In the genomic region with DNA sequence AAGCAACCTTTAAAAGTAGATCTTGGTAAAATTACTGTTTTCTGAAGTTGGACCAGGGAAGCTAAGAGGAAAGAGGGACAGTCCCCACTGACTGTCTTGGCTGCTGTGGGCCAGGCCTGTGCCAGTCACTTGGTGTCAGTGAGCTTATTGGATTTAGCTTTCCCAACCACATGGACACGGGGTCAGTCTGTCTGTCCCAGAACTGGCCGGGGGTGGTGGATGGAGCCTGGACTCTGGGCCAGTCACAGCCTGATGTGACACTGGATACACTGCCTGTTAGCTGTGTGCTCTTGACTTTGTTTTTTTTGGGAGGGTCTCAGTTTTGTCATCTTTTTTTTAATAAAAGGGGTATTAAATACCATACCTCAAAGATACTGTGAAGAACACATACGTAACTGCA, we compare ENCODE assay signal across 19 cellular contexts.
A peak's percentile ranks its signal among the peaks of the same experiment; 100 is the strongest.
DNase-seq lines count a peak whose midpoint lies in the region; ATAC-seq and TF ChIP-seq lines count a peak whose summit lies in the region.
"Had no signal": no experiment of that assay in that cellular context is flagged by ENCODE, and none has a peak within 500 bp of the region (broad histone marks: within the 10 kb centered on the region; RNA-seq: fewer than 3 reads in every experiment).

No MANE protein-coding gene starts in this region.

- H3K36me3 ChIP-seq in DND-41 (ENCODE audit: insufficient read depth, low read length) (peaks cover 51% of the 10 kb centered on the region), right lobe of liver (no peaks in the 10 kb centered on the region), smooth muscle cell (ENCODE audit: low read depth) (no peaks in the 10 kb centered on the region)
- H3K36me3 ChIP-seq: adrenal gland, breast epithelium, vagina had no signal

- no peak for TF ChIP-seq CTCF in DND-41 (IDR thresholded peaks at IDR 0.05; ENCODE audit: borderline replicate concordance, extremely low read depth, low read length, poor library complexity, severe bottlenecking)
- TF ChIP-seq CTCF in chondrocyte (IDR thresholded peaks at IDR 0.05): no peak
- TF ChIP-seq CTCF in right lobe of liver (IDR thresholded peaks at IDR 0.05): no peak
- TF ChIP-seq CTCF in smooth muscle cell (IDR thresholded peaks at IDR 0.05; ENCODE audit: borderline replicate concordance, insufficient read depth, poor library complexity, severe bottlenecking): no peak

- H3K9ac ChIP-seq in DND-41 (ENCODE audit: low read depth, low read length): no peak overlapping the region; the same call in 1 of the 2 replicates
- H3K9ac ChIP-seq in smooth muscle cell (ENCODE audit: low read depth): peak overlapping the region; percentile 18

- intact Hi-C loops in right lobe of liver (cut with DNase I): no loop called here

- peaks cover 99% of the 10 kb centered on the region for H3K79me2 ChIP-seq in DND-41 (ENCODE audit: insufficient read depth, low read length)
- H3K79me2 ChIP-seq in smooth muscle cell (ENCODE audit: low read depth): peaks cover 95% of the 10 kb centered on the region

- H3K27ac ChIP-seq in DND-41 (ENCODE audit: low read length) (peak overlapping the region; percentile 24; the same call in 1 of the 2 replicates), right lobe of liver (peak overlapping the region; percentile 48 to 70 (median 63)), smooth muscle cell (ENCODE audit: low read depth) (peak overlapping the region; percentile 78)
- H3K27ac ChIP-seq: vagina had no signal

- no peak overlapping the region for H3K4me3 Mint-ChIP-seq in chondrocyte (ENCODE audit: unreplicated experiment)
- H3K4me3 Mint-ChIP-seq: dendritic cell treated with granulocyte-macrophage colony-stimulating factor and Interleukin-4, amounts not matched to agents 40 ng/mL and 50 ng/mL, for 4 days; naive B cell had no signal

- peaks cover 86% of the 10 kb centered on the region for H4K20me1 ChIP-seq in DND-41 (ENCODE audit: insufficient read depth, low read length)
- peaks cover 87% of the 10 kb centered on the region for H4K20me1 ChIP-seq in smooth muscle cell (ENCODE audit: low read depth)

- no peak overlapping the region for H3K4me3 ChIP-seq in DND-41 (ENCODE audit: low read depth in 1 of 2, low read length in 2 of 2)
- H3K4me3 ChIP-seq in right lobe of liver: no peak overlapping the region
- no peak overlapping the region for H3K4me3 ChIP-seq in smooth muscle cell
- H3K4me3 ChIP-seq: adrenal gland, breast epithelium, vagina had no signal

- ATAC-seq in DND-41 (ENCODE audit: insufficient read depth, low read depth): no peak
- ATAC-seq in right lobe of liver: peak; percentile 55 to 82 (median 73)
- no peak for ATAC-seq in HG03439 (IDR thresholded peaks at IDR 0.05; ENCODE audit: unreplicated experiment)

- no peaks in the 10 kb centered on the region for H3K27me3 Mint-ChIP-seq in chondrocyte (ENCODE audit: low read depth)
- H3K27me3 Mint-ChIP-seq: dendritic cell treated with granulocyte-macrophage colony-stimulating factor and Interleukin-4, amounts not matched to agents 40 ng/mL and 50 ng/mL, for 4 days; naive B cell had no signal

- H3K4me2 ChIP-seq in DND-41 (ENCODE audit: insufficient read depth, low read length) (no peak overlapping the region), smooth muscle cell (no peak overlapping the region)

- H3K4me1 Mint-ChIP-seq in chondrocyte (ENCODE audit: low read depth): peaks cover 65% of the 10 kb centered on the region

- H3K27me3 ChIP-seq in DND-41 (ENCODE audit: insufficient read depth, low read length, poor library complexity): no peaks in the 10 kb centered on the region
- H3K27me3 ChIP-seq in right lobe of liver: no peaks in the 10 kb centered on the region
- H3K27me3 ChIP-seq in smooth muscle cell (ENCODE audit: low read depth): no peaks in the 10 kb centered on the region
- H3K27me3 ChIP-seq: adrenal gland, breast epithelium, vagina had no signal

- peak overlapping the region; percentile 13 for H3K27ac Mint-ChIP-seq in chondrocyte (ENCODE audit: unreplicated experiment)
- H3K27ac Mint-ChIP-seq: dendritic cell treated with granulocyte-macrophage colony-stimulating factor and Interleukin-4, amounts not matched to agents 40 ng/mL and 50 ng/mL, for 4 days had no signal

- TF ChIP-seq POLR2A in right lobe of liver (IDR thresholded peaks at IDR 0.05): peak; percentile 78

- WGBS in right lobe of liver (ENCODE audit: insufficient coverage, low coverage, low lambda C conversion rate, missing lambda C conversion rate): 35% methylated on average over 3 of the region's 3 CpGs
- WGBS in smooth muscle cell (ENCODE audit: low lambda C conversion rate): 69% methylated on average over 3 of the region's 3 CpGs

- peaks cover 3% of the 10 kb centered on the region for H3K9me3 Mint-ChIP-seq in chondrocyte (ENCODE audit: low read depth)
- H3K9me3 Mint-ChIP-seq: dendritic cell treated with granulocyte-macrophage colony-stimulating factor and Interleukin-4, amounts not matched to agents 40 ng/mL and 50 ng/mL, for 4 days; naive B cell had no signal

- H3F3A ChIP-seq in smooth muscle cell (ENCODE audit: low read depth): no peaks in the 10 kb centered on the region

- H3K4me1 ChIP-seq in DND-41 (ENCODE audit: insufficient read depth, low read length): peaks cover 64% of the 10 kb centered on the region
- H3K4me1 ChIP-seq in right lobe of liver: peaks cover 0 to 60% (median 23%) of the 10 kb centered on the region in 4 donors
- peaks cover under 1% of the 10 kb centered on the region for H3K4me1 ChIP-seq in smooth muscle cell (ENCODE audit: low read depth)
- H3K4me1 ChIP-seq: breast epithelium had no signal

- H2AFZ ChIP-seq in DND-41 (ENCODE audit: low read depth, low read length): no peak overlapping the region
- H2AFZ ChIP-seq in smooth muscle cell (ENCODE audit: low read depth): no peak overlapping the region

- peaks cover 2% of the 10 kb centered on the region for H3K36me3 Mint-ChIP-seq in chondrocyte (ENCODE audit: low read depth)
- H3K36me3 Mint-ChIP-seq: naive B cell had no signal

- DNase-seq in DND-41: no peak
- DNase-seq in chondrocyte (ENCODE audit: low spot score): no peak
- DNase-seq in right lobe of liver: peak; percentile 76 to 94 (median 92)
- DNase-seq in smooth muscle cell (lab: John Stamatoyannopoulos, UW; ENCODE audit: unreplicated experiment): no peak
- DNase-seq in NCI-H187 (lab: John Stamatoyannopoulos, UW): no peak
- no peak for DNase-seq in iPS-NIHi11 (ENCODE audit: low spot score)
- DNase-seq in HT-29 (ENCODE audit: low spot score): no peak
- DNase-seq: activated CD4-positive, CD25-positive, alpha-beta regulatory T cell treated with anti-CD3 and anti-CD28 coated beads, Interleukin-2, amount 50 U/mL, for 72 hours; hippocampal formation; naive B cell; NCI-H1417 treated with DMSO at 0.1 percent for 48 hours; NCI-H2171; NCI-H524 treated with DMSO at 0.1 percent for 48 hours; stimulated activated CD4-positive, alpha-beta T cell treated with anti-CD3 and anti-CD28 coated beads, Interleukin-2, amount 100 ng/mL, for 48 hours had no signal

- no peaks in the 10 kb centered on the region for H3K9me3 ChIP-seq in DND-41 (ENCODE audit: insufficient read depth, low read length, severe bottlenecking)
- no peaks in the 10 kb centered on the region for H3K9me3 ChIP-seq in right lobe of liver
- no peaks in the 10 kb centered on the region for H3K9me3 ChIP-seq in smooth muscle cell (replicated peaks; ENCODE audit: low read depth)
- H3K9me3 ChIP-seq: adrenal gland, breast epithelium, vagina had no signal

Comparison
In these comparisons a context has a peak if more than half of its experiments do, and no peak if none do; other contexts are left out.
1. ATAC-seq: peak in right lobe of liver (4 of 4); none in DND-41 (single experiment) and HG03439 (single experiment).
2. DNase-seq: peak in right lobe of liver (3 of 3); none in DND-41 (single experiment), chondrocyte (single experiment), smooth muscle cell (single experiment), NCI-H187 (0 of 2), iPS-NIHi11 (single experiment) and HT-29 (single experiment).
3. H3K27ac ChIP-seq: peak in every context shown above with its lines; median percentile 78 in smooth muscle cell; 63 in right lobe of liver; 24 in DND-41.